In genomic region chr18:75697493-75697892, GRCh38 we compare ENCODE assay signal across 3 cellular contexts.
"Had no signal": no experiment of that assay in that cellular context is flagged by ENCODE, and none has a peak within 500 bp of the region (broad histone marks: within the 10 kb centered on the region; RNA-seq: fewer than 3 reads in every experiment).

No MANE protein-coding gene starts in this region.

- DNase-seq: GDM1, GF-D8 had no signal

- H3K4me3 ChIP-seq: GM12878 had no signal

- ATAC-seq: GM12878 had no signal
